ENCODE assay signal across 8 cellular contexts in genomic region chr1:92960395-92961130, GRCh38. TPM values are rescaled to one million over a fixed set of nuclear protein-coding genes. Genes with fewer than 3 reads are reported as not detected.
DNase-seq lines count a peak whose midpoint lies in the region; ATAC-seq and TF ChIP-seq lines count a peak whose summit lies in the region.

No MANE protein-coding gene starts in this region.

- DNase-seq in CD4-positive, alpha-beta memory T cell: peak; percentile 75 to 88 (median 80)
- DNase-seq in NCI-H82 treated with DMSO at 0.1 percent for 48 hours (lab: John Stamatoyannopoulos, UW; ENCODE audit: unreplicated experiment) (peak; percentile 71), epithelial cell of esophagus (ENCODE audit: low read depth) (peak; percentile 86)
- peak; percentile 84 for DNase-seq in activated CD8-positive, alpha-beta memory T cell treated with anti-CD3 and anti-CD28 coated beads, Interleukin-2, amount 50 U/mL, for 48 hours
- peak; percentile 35 to 47 for DNase-seq in stimulated activated CD8-positive, alpha-beta memory T cell treated with anti-CD3 and anti-CD28 coated beads, Interleukin-4, amount 100 ng/mL, for 4 hours (ENCODE audit: low read depth in 2 of 2, low spot score in 1 of 2)

- H3K4me3 Mint-ChIP-seq in CD4-positive, alpha-beta memory T cell: peak overlapping the region; percentile 89 to 98 (median 92)

- intact Hi-C loops in CD4-positive, alpha-beta memory T cell (cut with micrococcal nuclease): loop anchor here (1.0 to 10.0 kb wide), 12 partner anchors 9 to 1938 kb away; partner anchors contain the start of genes CCDC18, DR1, GFI1 and MTF2

- H3K27ac ChIP-seq in CD4-positive, alpha-beta memory T cell (ENCODE audit: low read depth, low read length): peak overlapping the region; percentile 98

- POLR2A ChIA-PET in CD4-positive, alpha-beta memory T cell (lab: Charles Lee; ENCODE audit: partially characterized antibody): interaction anchor here (0.7 to 11.5 kb wide), 27 partner anchors 8 to 476 kb away, joined by 3 to 244 read pairs (median 14); partner anchors contain the start of genes DR1, MTF2 and RPL5

- peak overlapping the region; percentile 48 to 76 for H3K4me3 ChIP-seq in CD4-positive, alpha-beta memory T cell (ENCODE audit: low read length in 2 of 2)
- H3K4me3 ChIP-seq in epithelial cell of esophagus (ENCODE audit: low read length) (peak overlapping the region; percentile 54), mononuclear cell (ENCODE audit: low read length) (peak overlapping the region; percentile 62)

- H3K36me3 Mint-ChIP-seq in CD4-positive, alpha-beta memory T cell: peaks cover 0 to 11% of the 10 kb centered on the region in 2 donors

- peaks cover 76% of the 10 kb centered on the region for H3K4me1 ChIP-seq in CD4-positive, alpha-beta memory T cell (ENCODE audit: insufficient read depth, low read length)
- peaks cover 68% of the 10 kb centered on the region for H3K4me1 ChIP-seq in mononuclear cell (ENCODE audit: insufficient read depth, low read length)

- peak overlapping the region; percentile 97 to 99 (median 99) for H3K27ac Mint-ChIP-seq in CD4-positive, alpha-beta memory T cell

- no peaks in the 10 kb centered on the region for H3K27me3 ChIP-seq in CD4-positive, alpha-beta memory T cell (ENCODE audit: insufficient read depth, low read length)
- no peaks in the 10 kb centered on the region for H3K27me3 ChIP-seq in mononuclear cell (ENCODE audit: insufficient read depth, low read length)

- peaks cover 0 to 2% (median 0%) of the 10 kb centered on the region in 8 donors for H3K9me3 Mint-ChIP-seq in CD4-positive, alpha-beta memory T cell

- no peaks in the 10 kb centered on the region for H3K27me3 Mint-ChIP-seq in CD4-positive, alpha-beta memory T cell

- peak; percentile 40 for ATAC-seq in GM19395 (IDR thresholded peaks at IDR 0.05; ENCODE audit: unreplicated experiment)
- peak; percentile 27 for ATAC-seq in HG03521 (IDR thresholded peaks at IDR 0.05; ENCODE audit: unreplicated experiment)

- TF ChIP-seq CTCF in epithelial cell of esophagus (IDR thresholded peaks at IDR 0.05; ENCODE audit: insufficient read depth, low read depth, low read length, missing control alignments): peak; percentile 78

- peaks cover 35 to 45% (median 40%) of the 10 kb centered on the region in 4 donors for H3K4me1 Mint-ChIP-seq in CD4-positive, alpha-beta memory T cell

- H3K36me3 ChIP-seq in CD4-positive, alpha-beta memory T cell (ENCODE audit: insufficient read depth, low read length): no peaks in the 10 kb centered on the region

- CTCF ChIA-PET in CD4-positive, alpha-beta memory T cell (lab: Charles Lee; ENCODE audit: partially characterized antibody): interaction anchor here (0.6 to 12.3 kb wide), 29 partner anchors 8 to 129 kb away, joined by 3 to 263 read pairs (median 4); no protein-coding TSS in a partner anchor

- no peaks in the 10 kb centered on the region for H3K9me3 ChIP-seq in CD4-positive, alpha-beta memory T cell (ENCODE audit: control insufficient read depth in 1 of 2, low read length in 2 of 2)
- no peaks in the 10 kb centered on the region for H3K9me3 ChIP-seq in mononuclear cell (ENCODE audit: low read depth, low read length)

RNA-seq across cellular contexts. Expression of gene DIPK1A, which starts 0.7 kb away (rescaled TPM):
- total RNA-seq in CD4-positive, alpha-beta memory T cell: 10 to 100 TPM; 14.5 to 15.8 TPM
- polyA plus RNA-seq in CD4-positive, alpha-beta memory T cell: 10 to 100 TPM; 24.0 to 29.1 TPM
- 6.8 TPM for total RNA-seq in mononuclear cell

Comparison
In these comparisons a context has a peak if more than half of its experiments do, and no peak if none do; other contexts are left out.
1. Peak in every context shown above with its lines: DNase-seq, ATAC-seq, H3K4me3 ChIP-seq and H3K27ac ChIP-seq.